1 cellular context compared by ENCODE assay signal in the genomic region with DNA sequence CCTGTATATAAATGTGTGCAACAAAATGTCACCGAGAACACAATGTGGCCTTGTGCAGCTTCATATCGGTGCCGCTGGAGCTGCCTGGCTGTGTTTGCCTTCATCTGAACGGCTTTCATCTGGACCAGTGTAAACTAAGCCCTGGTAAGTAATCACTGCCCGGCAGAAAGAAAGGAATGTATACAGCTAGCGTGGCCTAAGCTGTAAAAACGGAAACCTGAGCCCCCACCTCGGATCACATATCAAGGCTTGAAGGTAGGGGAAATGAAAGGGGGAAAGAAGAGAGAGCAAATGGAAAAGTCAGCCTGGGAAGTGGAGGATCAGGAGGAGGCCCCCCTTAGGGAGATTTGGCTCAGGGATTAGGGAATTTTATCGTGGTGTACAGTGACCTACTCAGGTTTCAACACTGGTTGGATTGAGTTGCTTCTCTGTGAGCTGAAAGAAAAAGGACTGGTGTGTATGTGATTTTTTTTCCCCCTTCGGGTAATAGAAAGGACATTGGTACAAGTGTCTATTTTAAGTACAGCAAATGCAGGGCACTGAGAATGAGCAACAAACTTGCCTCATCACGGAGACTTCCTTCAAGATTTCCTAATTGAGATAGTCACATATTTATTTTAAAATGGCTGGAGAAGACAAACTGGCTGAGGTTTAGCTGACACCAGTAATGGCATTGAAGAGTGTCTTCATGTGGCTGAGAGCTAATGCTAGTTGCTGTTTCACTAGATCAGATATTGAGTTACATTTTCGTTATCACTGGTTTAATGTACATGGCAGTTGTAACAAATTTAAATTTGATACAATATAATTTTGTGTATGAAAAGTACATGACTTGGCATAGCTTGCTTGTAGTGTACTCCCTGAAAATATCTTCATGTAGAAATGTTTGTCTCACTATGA.
TF ChIP-seq lines count a peak whose summit lies in the region.

No MANE protein-coding gene starts in this region.

TF ChIP-seq in HepG2, 621 proteins besides CTCF, POLR2A, EP300 and RAD21 (continued from another document and continues in another):
- TF ChIP-seq, protein P1, sequence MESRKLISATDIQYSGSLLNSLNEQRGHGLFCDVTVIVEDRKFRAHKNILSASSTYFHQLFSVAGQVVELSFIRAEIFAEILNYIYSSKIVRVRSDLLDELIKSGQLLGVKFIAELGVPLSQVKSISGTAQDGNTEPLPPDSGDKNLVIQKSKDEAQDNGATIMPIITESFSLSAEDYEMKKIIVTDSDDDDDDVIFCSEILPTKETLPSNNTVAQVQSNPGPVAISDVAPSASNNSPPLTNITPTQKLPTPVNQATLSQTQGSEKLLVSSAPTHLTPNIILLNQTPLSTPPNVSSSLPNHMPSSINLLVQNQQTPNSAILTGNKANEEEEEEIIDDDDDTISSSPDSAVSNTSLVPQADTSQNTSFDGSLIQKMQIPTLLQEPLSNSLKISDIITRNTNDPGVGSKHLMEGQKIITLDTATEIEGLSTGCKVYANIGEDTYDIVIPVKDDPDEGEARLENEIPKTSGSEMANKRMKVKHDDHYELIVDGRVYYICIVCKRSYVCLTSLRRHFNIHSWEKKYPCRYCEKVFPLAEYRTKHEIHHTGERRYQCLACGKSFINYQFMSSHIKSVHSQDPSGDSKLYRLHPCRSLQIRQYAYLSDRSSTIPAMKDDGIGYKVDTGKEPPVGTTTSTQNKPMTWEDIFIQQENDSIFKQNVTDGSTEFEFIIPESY (CRISPR knock-in tag; IDR thresholded peaks at IDR 0.05) = no peak; the same call in 1 of the 2 replicates
- TF ChIP-seq U2AF2 (IDR thresholded peaks at IDR 0.05; ENCODE audit: low read depth, low read length) (no peak), ZNF607 (CRISPR knock-in tag; IDR thresholded peaks at IDR 0.05; ENCODE audit: borderline replicate concordance) (0 out of 2 replicates have a peak, but pooled peaks have one; percentile 44), DPF2 (CRISPR knock-in tag; IDR thresholded peaks at IDR 0.05; ENCODE audit: borderline replicate concordance, low read depth) (peak; percentile 83), ZSCAN29 (CRISPR knock-in tag; conservative IDR thresholded peaks at IDR 0.05) (peak; percentile 87), NFIB (CRISPR knock-in tag; IDR thresholded peaks at IDR 0.05; ENCODE audit: borderline replicate concordance) (no peak), SRSF9 (IDR thresholded peaks at IDR 0.05; ENCODE audit: borderline replicate concordance, insufficient read depth, low read depth, low read length, poor library complexity, severe bottlenecking) (no peak), ZNF615 (CRISPR knock-in tag; IDR thresholded peaks at IDR 0.05; ENCODE audit: borderline replicate concordance) (no peak), HOXA3 (CRISPR knock-in tag; IDR thresholded peaks at IDR 0.05) (peak; percentile 66), PRPF4 (IDR thresholded peaks at IDR 0.05; ENCODE audit: low read depth, low read length, poor library complexity, severe bottlenecking) (no peak), KDM1A (CRISPR knock-in tag; IDR thresholded peaks at IDR 0.05) (peak; percentile 55), ZNF296 (CRISPR knock-in tag; conservative IDR thresholded peaks at IDR 0.05) (no peak), HES4 (CRISPR knock-in tag; IDR thresholded peaks at IDR 0.05; ENCODE audit: borderline replicate concordance) (no peak), ZNF549 (CRISPR knock-in tag; IDR thresholded peaks at IDR 0.05) (no peak), SRSF1 (optimal IDR thresholded peaks at IDR 0.05; ENCODE audit: low read depth, low read length) (no peak), TBL1XR1 (IDR thresholded peaks at IDR 0.05; ENCODE audit: borderline replicate concordance, low read length, partially characterized antibody) (no peak), ZBTB3 (CRISPR knock-in tag; IDR thresholded peaks at IDR 0.05; ENCODE audit: borderline replicate concordance, low read depth) (no peak), ISL2 (CRISPR knock-in tag; IDR thresholded peaks at IDR 0.05) (peak; percentile 96), HDAC1 (CRISPR knock-in tag; IDR thresholded peaks at IDR 0.05) (peak; percentile 92), RBM39 (IDR thresholded peaks at IDR 0.05; ENCODE audit: low read depth, low read length, poor library complexity, severe bottlenecking) (no peak), SMARCE1 (IDR thresholded peaks at IDR 0.05; ENCODE audit: borderline replicate concordance) (no peak), RFX5 (IDR thresholded peaks at IDR 0.05; ENCODE audit: low read depth, low read length) (no peak)
- TF ChIP-seq, protein P2, sequence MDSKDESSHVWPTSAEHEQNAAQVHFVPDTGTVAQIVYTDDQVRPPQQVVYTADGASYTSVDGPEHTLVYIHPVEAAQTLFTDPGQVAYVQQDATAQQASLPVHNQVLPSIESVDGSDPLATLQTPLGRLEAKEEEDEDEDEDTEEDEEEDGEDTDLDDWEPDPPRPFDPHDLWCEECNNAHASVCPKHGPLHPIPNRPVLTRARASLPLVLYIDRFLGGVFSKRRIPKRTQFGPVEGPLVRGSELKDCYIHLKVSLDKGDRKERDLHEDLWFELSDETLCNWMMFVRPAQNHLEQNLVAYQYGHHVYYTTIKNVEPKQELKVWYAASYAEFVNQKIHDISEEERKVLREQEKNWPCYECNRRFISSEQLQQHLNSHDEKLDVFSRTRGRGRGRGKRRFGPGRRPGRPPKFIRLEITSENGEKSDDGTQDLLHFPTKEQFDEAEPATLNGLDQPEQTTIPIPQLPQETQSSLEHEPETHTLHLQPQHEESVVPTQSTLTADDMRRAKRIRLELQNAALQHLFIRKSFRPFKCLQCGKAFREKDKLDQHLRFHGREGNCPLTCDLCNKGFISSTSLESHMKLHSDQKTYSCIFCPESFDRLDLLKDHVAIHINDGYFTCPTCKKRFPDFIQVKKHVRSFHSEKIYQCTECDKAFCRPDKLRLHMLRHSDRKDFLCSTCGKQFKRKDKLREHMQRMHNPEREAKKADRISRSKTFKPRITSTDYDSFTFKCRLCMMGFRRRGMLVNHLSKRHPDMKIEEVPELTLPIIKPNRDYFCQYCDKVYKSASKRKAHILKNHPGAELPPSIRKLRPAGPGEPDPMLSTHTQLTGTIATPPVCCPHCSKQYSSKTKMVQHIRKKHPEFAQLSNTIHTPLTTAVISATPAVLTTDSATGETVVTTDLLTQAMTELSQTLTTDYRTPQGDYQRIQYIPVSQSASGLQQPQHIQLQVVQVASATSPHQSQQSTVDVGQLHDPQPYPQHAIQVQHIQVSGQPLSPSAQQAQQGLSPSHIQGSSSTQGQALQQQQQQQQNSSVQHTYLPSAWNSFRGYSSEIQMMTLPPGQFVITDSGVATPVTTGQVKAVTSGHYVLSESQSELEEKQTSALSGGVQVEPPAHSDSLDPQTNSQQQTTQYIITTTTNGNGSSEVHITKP (CRISPR knock-in tag; IDR thresholded peaks at IDR 0.05; ENCODE audit: low read depth) = 0 out of 2 replicates have a peak, but pooled peaks have one; percentile 52
- TF ChIP-seq, protein P3, sequence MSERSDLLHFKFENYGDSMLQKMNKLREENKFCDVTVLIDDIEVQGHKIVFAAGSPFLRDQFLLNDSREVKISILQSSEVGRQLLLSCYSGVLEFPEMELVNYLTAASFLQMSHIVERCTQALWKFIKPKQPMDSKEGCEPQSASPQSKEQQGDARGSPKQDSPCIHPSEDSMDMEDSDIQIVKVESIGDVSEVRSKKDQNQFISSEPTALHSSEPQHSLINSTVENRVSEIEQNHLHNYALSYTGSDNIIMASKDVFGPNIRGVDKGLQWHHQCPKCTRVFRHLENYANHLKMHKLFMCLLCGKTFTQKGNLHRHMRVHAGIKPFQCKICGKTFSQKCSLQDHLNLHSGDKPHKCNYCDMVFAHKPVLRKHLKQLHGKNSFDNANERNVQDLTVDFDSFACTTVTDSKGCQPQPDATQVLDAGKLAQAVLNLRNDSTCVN (CRISPR knock-in tag; IDR thresholded peaks at IDR 0.05; ENCODE audit: borderline replicate concordance) = peak; percentile 14; the same call in 1 of the 2 replicates
- TF ChIP-seq, protein P4, sequence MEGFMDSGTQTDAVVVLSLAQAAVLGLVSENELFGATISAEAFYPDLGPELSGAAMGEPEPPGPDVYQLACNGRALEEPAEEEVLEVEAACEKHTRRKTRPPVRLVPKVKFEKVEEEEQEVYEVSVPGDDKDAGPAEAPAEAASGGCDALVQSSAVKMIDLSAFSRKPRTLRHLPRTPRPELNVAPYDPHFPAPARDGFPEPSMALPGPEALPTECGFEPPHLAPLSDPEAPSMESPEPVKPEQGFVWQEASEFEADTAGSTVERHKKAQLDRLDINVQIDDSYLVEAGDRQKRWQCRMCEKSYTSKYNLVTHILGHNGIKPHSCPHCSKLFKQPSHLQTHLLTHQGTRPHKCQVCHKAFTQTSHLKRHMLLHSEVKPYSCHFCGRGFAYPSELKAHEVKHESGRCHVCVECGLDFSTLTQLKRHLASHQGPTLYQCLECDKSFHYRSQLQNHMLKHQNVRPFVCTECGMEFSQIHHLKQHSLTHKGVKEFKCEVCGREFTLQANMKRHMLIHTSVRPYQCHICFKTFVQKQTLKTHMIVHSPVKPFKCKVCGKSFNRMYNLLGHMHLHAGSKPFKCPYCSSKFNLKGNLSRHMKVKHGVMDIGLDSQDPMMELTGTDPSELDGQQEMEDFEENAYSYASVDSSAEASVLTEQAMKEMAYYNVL (CRISPR knock-in tag; IDR thresholded peaks at IDR 0.05; ENCODE audit: borderline replicate concordance) = peak; percentile 98
- TF ChIP-seq, protein P5, sequence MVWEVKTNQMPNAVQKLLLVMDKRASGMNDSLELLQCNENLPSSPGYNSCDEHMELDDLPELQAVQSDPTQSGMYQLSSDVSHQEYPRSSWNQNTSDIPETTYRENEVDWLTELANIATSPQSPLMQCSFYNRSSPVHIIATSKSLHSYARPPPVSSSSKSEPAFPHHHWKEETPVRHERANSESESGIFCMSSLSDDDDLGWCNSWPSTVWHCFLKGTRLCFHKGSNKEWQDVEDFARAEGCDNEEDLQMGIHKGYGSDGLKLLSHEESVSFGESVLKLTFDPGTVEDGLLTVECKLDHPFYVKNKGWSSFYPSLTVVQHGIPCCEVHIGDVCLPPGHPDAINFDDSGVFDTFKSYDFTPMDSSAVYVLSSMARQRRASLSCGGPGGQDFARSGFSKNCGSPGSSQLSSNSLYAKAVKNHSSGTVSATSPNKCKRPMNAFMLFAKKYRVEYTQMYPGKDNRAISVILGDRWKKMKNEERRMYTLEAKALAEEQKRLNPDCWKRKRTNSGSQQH (CRISPR knock-in tag; IDR thresholded peaks at IDR 0.05; ENCODE audit: low read depth) = peak; percentile 44; the same call in 1 of the 2 replicates
- TF ChIP-seq, protein P6, sequence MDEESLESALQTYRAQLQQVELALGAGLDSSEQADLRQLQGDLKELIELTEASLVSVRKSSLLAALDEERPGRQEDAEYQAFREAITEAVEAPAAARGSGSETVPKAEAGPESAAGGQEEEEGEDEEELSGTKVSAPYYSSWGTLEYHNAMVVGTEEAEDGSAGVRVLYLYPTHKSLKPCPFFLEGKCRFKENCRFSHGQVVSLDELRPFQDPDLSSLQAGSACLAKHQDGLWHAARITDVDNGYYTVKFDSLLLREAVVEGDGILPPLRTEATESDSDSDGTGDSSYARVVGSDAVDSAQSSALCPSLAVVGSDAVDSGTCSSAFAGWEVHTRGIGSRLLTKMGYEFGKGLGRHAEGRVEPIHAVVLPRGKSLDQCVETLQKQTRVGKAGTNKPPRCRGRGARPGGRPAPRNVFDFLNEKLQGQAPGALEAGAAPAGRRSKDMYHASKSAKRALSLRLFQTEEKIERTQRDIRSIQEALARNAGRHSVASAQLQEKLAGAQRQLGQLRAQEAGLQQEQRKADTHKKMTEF (CRISPR knock-in tag; IDR thresholded peaks at IDR 0.05) = peak; percentile 67
- TF ChIP-seq, protein P7, sequence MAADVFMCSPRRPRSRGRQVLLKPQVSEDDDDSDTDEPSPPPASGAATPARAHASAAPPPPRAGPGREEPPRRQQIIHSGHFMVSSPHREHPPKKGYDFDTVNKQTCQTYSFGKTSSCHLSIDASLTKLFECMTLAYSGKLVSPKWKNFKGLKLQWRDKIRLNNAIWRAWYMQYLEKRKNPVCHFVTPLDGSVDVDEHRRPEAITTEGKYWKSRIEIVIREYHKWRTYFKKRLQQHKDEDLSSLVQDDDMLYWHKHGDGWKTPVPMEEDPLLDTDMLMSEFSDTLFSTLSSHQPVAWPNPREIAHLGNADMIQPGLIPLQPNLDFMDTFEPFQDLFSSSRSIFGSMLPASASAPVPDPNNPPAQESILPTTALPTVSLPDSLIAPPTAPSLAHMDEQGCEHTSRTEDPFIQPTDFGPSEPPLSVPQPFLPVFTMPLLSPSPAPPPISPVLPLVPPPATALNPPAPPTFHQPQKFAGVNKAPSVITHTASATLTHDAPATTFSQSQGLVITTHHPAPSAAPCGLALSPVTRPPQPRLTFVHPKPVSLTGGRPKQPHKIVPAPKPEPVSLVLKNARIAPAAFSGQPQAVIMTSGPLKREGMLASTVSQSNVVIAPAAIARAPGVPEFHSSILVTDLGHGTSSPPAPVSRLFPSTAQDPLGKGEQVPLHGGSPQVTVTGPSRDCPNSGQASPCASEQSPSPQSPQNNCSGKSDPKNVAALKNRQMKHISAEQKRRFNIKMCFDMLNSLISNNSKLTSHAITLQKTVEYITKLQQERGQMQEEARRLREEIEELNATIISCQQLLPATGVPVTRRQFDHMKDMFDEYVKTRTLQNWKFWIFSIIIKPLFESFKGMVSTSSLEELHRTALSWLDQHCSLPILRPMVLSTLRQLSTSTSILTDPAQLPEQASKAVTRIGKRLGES (CRISPR knock-in tag; IDR thresholded peaks at IDR 0.05; ENCODE audit: borderline replicate concordance) = no peak
- TF ChIP-seq, protein P8, sequence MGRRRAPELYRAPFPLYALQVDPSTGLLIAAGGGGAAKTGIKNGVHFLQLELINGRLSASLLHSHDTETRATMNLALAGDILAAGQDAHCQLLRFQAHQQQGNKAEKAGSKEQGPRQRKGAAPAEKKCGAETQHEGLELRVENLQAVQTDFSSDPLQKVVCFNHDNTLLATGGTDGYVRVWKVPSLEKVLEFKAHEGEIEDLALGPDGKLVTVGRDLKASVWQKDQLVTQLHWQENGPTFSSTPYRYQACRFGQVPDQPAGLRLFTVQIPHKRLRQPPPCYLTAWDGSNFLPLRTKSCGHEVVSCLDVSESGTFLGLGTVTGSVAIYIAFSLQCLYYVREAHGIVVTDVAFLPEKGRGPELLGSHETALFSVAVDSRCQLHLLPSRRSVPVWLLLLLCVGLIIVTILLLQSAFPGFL (CRISPR knock-in tag; IDR thresholded peaks at IDR 0.05) = no peak
- TF ChIP-seq, protein P9, sequence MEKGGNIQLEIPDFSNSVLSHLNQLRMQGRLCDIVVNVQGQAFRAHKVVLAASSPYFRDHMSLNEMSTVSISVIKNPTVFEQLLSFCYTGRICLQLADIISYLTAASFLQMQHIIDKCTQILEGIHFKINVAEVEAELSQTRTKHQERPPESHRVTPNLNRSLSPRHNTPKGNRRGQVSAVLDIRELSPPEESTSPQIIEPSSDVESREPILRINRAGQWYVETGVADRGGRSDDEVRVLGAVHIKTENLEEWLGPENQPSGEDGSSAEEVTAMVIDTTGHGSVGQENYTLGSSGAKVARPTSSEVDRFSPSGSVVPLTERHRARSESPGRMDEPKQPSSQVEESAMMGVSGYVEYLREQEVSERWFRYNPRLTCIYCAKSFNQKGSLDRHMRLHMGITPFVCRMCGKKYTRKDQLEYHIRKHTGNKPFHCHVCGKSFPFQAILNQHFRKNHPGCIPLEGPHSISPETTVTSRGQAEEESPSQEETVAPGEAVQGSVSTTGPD (CRISPR knock-in tag; IDR thresholded peaks at IDR 0.05) = peak; percentile 90
